16 cellular contexts compared by ENCODE assay signal in genomic region chr19:15173746-15174404, GRCh38. TPM values are rescaled to one million over a fixed set of nuclear protein-coding genes. Genes with fewer than 3 reads are reported as not detected.
DNase-seq lines count a peak whose midpoint lies in the region; ATAC-seq and TF ChIP-seq lines count a peak whose summit lies in the region.
"Had no signal": no experiment of that assay in that cellular context is flagged by ENCODE, and none has a peak within 500 bp of the region (broad histone marks: within the 10 kb centered on the region; RNA-seq: fewer than 3 reads in every experiment).

No MANE protein-coding gene starts in this region.

- peaks cover 67% of the 10 kb centered on the region for H3K36me3 ChIP-seq in endodermal cell (ENCODE audit: control insufficient read depth, insufficient read depth, low read length)
- H3K36me3 ChIP-seq in uterus: no peaks in the 10 kb centered on the region

- no peak overlapping the region for H3K4me3 ChIP-seq in AG04450 (ENCODE audit: low read depth, low read length)
- H3K4me3 ChIP-seq in endodermal cell (ENCODE audit: low read length): no peak overlapping the region
- H3K4me3 ChIP-seq in uterus: no peak overlapping the region

- DNase-seq in AG04450 (ENCODE audit: low read depth, low spot score): no peak
- DNase-seq in NCI-H82 treated with DMSO at 0.1 percent for 48 hours (lab: John Stamatoyannopoulos, UW; ENCODE audit: unreplicated experiment): peak; percentile 54
- DNase-seq in endodermal cell: no peak
- no peak for DNase-seq in mesothelial cell of epicardium (ENCODE audit: low spot score in 2 of 2, unreplicated experiment in 2 of 2)
- no peak for DNase-seq in uterus
- no peak for DNase-seq in SHP77 (lab: John Stamatoyannopoulos, UW)
- DNase-seq: Caco-2; effector CD8-positive, alpha-beta T cell; islet precursor cell; NCI-H1092 treated with DMSO at 0.1 percent for 48 hours; stimulated activated CD8-positive, alpha-beta memory T cell treated with anti-CD3 and anti-CD28 coated beads, Interleukin-4, amount 100 ng/mL, for 48 hours had no signal

- H3K9me3 Mint-ChIP-seq in endodermal cell (no peaks in the 10 kb centered on the region), mesothelial cell of epicardium (no peaks in the 10 kb centered on the region)
- H3K9me3 Mint-ChIP-seq: activated T-helper 17 cell treated with anti-CD3 and anti-CD28 coated beads, Interleukin-2, amount 50 U/mL, for 72 hours; T-helper 1 cell treated with Interleukin-12 subunit alpha and Interleukin-12 subunit beta and Interleukin-4 antibody, amounts not matched to agents 30 μg/mL and 1 μg/mL, for 36 hours had no signal

- no peak for ATAC-seq in GM21381 (IDR thresholded peaks at IDR 0.05; ENCODE audit: unreplicated experiment)
- ATAC-seq: activated T-helper 17 cell treated with anti-CD3 and anti-CD28 coated beads, Interleukin-2, amount 50 U/mL, for 72 hours had no signal

- H3K27ac ChIP-seq in AG04450 (ENCODE audit: low read depth, low read length): no peak overlapping the region
- H3K27ac ChIP-seq in endodermal cell (ENCODE audit: low read depth, low read length): no peak overlapping the region
- H3K27ac ChIP-seq in uterus: no peak overlapping the region

- H3K4me1 Mint-ChIP-seq in endodermal cell: peaks cover 3% of the 10 kb centered on the region
- H3K4me1 Mint-ChIP-seq in mesothelial cell of epicardium: peaks cover 4% of the 10 kb centered on the region

- H3K27me3 Mint-ChIP-seq in endodermal cell (ENCODE audit: insufficient read depth): no peaks in the 10 kb centered on the region
- no peaks in the 10 kb centered on the region for H3K27me3 Mint-ChIP-seq in mesothelial cell of epicardium (ENCODE audit: low read depth)

- no peak overlapping the region for H3K9ac ChIP-seq in endodermal cell (ENCODE audit: extremely low read depth, low read length, poor library complexity, severe bottlenecking)

- TF ChIP-seq CTCF in AG04450 (IDR thresholded peaks at IDR 0.05; ENCODE audit: low read depth, low read length) (peak; percentile 33), GM12874 (IDR thresholded peaks at IDR 0.05; ENCODE audit: insufficient read depth, low read depth, low read length) (0 out of 2 replicates have a peak, but pooled peaks have one; percentile 1), endodermal cell (conservative IDR thresholded peaks at IDR 0.05) (peak; percentile 38), mesothelial cell of epicardium (IDR thresholded peaks at IDR 0.05; ENCODE audit: unreplicated experiment) (no peak), uterus (IDR thresholded peaks at IDR 0.05) (no peak)

- CTCF ChIA-PET in AG04450 (lab: Charles Lee): interaction anchor here (0.6 to 2.4 kb wide), 7 partner anchors 10 to 237 kb away, joined by 3 to 12 read pairs (median 3); no protein-coding TSS in a partner anchor

- POLR2A ChIA-PET in AG04450 (lab: Yijun Ruan, JAX): no interaction called here

- H3K4me1 ChIP-seq in endodermal cell (ENCODE audit: control insufficient read depth, insufficient read depth, low read length) (no peaks in the 10 kb centered on the region), uterus (no peaks in the 10 kb centered on the region)
- H3K4me1 ChIP-seq: Caco-2 had no signal

- H3K36me3 Mint-ChIP-seq in endodermal cell (ENCODE audit: low read depth) (peaks cover 65% of the 10 kb centered on the region), mesothelial cell of epicardium (peaks cover 31% of the 10 kb centered on the region)

- no peaks in the 10 kb centered on the region; the same call in 1 of the 2 replicates for H3K9me3 ChIP-seq in AG04450 (ENCODE audit: control insufficient read depth, insufficient read depth, low read length)
- no peaks in the 10 kb centered on the region for H3K9me3 ChIP-seq in endodermal cell (ENCODE audit: control insufficient read depth, low read length)
- no peaks in the 10 kb centered on the region for H3K9me3 ChIP-seq in uterus
- H3K9me3 ChIP-seq: Caco-2 had no signal

- H3K27ac Mint-ChIP-seq in endodermal cell (no peak overlapping the region), mesothelial cell of epicardium (no peak overlapping the region)
- H3K27ac Mint-ChIP-seq: activated T-helper 17 cell treated with anti-CD3 and anti-CD28 coated beads, Interleukin-2, amount 50 U/mL, for 72 hours; T-helper 1 cell treated with Interleukin-12 subunit alpha and Interleukin-12 subunit beta and Interleukin-4 antibody, amounts not matched to agents 30 μg/mL and 1 μg/mL, for 36 hours had no signal

- intact Hi-C loops in uterus (cut with DNase I; ENCODE audit: low total_unique reads): no loop called here

- TF ChIP-seq POLR2A in uterus (IDR thresholded peaks at IDR 0.05): no peak

- WGBS in endodermal cell (ENCODE audit: insufficient coverage in 1 of 2, insufficient read length in 1 of 2), 2 experiments: 96 to 97% methylated on average over 15 to 37 of the region's 37 CpGs

- no peaks in the 10 kb centered on the region for H3K27me3 ChIP-seq in AG04450 (ENCODE audit: control insufficient read depth, insufficient read depth, low read length)
- H3K27me3 ChIP-seq in endodermal cell (ENCODE audit: control insufficient read depth, insufficient read depth, low read length, poor library complexity, severe bottlenecking): no peaks in the 10 kb centered on the region
- no peaks in the 10 kb centered on the region for H3K27me3 ChIP-seq in uterus

- H3K4me3 Mint-ChIP-seq in endodermal cell (no peak overlapping the region), mesothelial cell of epicardium (no peak overlapping the region)
- H3K4me3 Mint-ChIP-seq: activated T-helper 17 cell treated with anti-CD3 and anti-CD28 coated beads, Interleukin-2, amount 50 U/mL, for 72 hours; T-helper 1 cell treated with Interleukin-12 subunit alpha and Interleukin-12 subunit beta and Interleukin-4 antibody, amounts not matched to agents 30 μg/mL and 1 μg/mL, for 36 hours had no signal

RNA-seq across cellular contexts. Expression of gene NOTCH3, which starts 26.9 kb away (rescaled TPM):
- 8.8 and 10.5 TPM in 2 replicates for polyA plus RNA-seq in AG04450 (2011; rRNA removed)
- 30.6 and 39.4 TPM in 2 replicates for polyA minus RNA-seq in AG04450 (2011; rRNA and poly(A)+ RNA removed)
- total RNA-seq in endodermal cell (100 to 1,000 TPM; 140 to 171 TPM), mesothelial cell of epicardium (192 to 204 TPM (median 192 TPM) in 3 replicates), uterus (100 to 1,000 TPM in 2 of 4 donors, 10 to 100 TPM in 1, 1 to 10 TPM in 1; 9.4 to 166 (median 96.9) TPM)
- polyA plus RNA-seq in endodermal cell (2013, experiment 1 of 2): 176 TPM
- 186 TPM for polyA plus RNA-seq in endodermal cell (2013, experiment 2 of 2)

RNA-seq across cellular contexts. Expression of gene EPHX3, which starts 58.4 kb away (rescaled TPM):
- not detected in 2 replicates for polyA plus RNA-seq in AG04450 (2011; rRNA removed)
- 0.13 and 0.55 TPM in 2 replicates for polyA minus RNA-seq in AG04450 (2011; rRNA and poly(A)+ RNA removed)
- total RNA-seq in endodermal cell: 10 to 100 TPM; 14.5 to 18.7 TPM
- polyA plus RNA-seq in endodermal cell (2013, experiment 1 of 2): 5.4 TPM
- 4.5 TPM for polyA plus RNA-seq in endodermal cell (2013, experiment 2 of 2)
- total RNA-seq in mesothelial cell of epicardium: 2.1 to 2.4 TPM (median 2.1 TPM) in 3 replicates
- total RNA-seq in uterus: under 1 TPM in 2 of 4 donors, not detected in 2; 0.35 to 0.64 TPM
- total RNA-seq: pulmonary artery endothelial cell had no signal

Comparison
In these comparisons a context has a peak if more than half of its experiments do, and no peak if none do; other contexts are left out.
1. CTCF ChIP-seq: peak in AG04450 (single experiment), GM12874 (single experiment) and endodermal cell (single experiment); none in mesothelial cell of epicardium (single experiment) and uterus (0 of 4).